ENCODE assay signal across 39 cellular contexts in genomic region chr6:121560476-121560875, GRCh38.
"Had no signal": no experiment of that assay in that cellular context is flagged by ENCODE, and none has a peak within 500 bp of the region (broad histone marks: within the 10 kb centered on the region; RNA-seq: fewer than 3 reads in every experiment).

No MANE protein-coding gene starts in this region.

- DNase-seq: activated effector memory CD4-positive, alpha-beta T cell treated with anti-CD3 and anti-CD28 coated beads, Interleukin-2, amount 50 U/mL, for 16 hours; activated effector memory CD4-positive, alpha-beta T cell treated with Interleukin-2 at 50 U/mL for 16 hours; activated gamma-delta T cell; activated gamma-delta T cell treated with Interleukin-2 at 50 U/mL for 16 hours; activated naive CD4-positive, alpha-beta T cell; activated naive CD4-positive, alpha-beta T cell treated with anti-CD3 and anti-CD28 coated beads for 36 hours; activated naive CD4-positive, alpha-beta T cell treated with anti-CD3 and anti-CD28 coated beads, Interleukin-2, amount 10 ng/mL, durations not matched to agents 7 days and 5 days; activated naive CD4-positive, alpha-beta T cell treated with anti-CD3 and anti-CD28 coated beads, Interleukin-2, amount 50 U/mL, for 16 hours; activated naive CD4-positive, alpha-beta T cell treated with Interleukin-2 at 50 U/mL for 16 hours; activated naive CD8-positive, alpha-beta T cell treated with anti-CD3 and anti-CD28 coated beads for 36 hours; activated naive CD8-positive, alpha-beta T cell treated with anti-CD3 and anti-CD28 coated beads, Interleukin-2, amount 10 ng/mL, durations not matched to agents 7 days and 5 days; activated naive CD8-positive, alpha-beta T cell treated with anti-CD3 and anti-CD28 coated beads, Interleukin-2, amount 50 U/mL, for 24 hours; activated T-cell treated with anti-CD3 and anti-CD28 coated beads, Interleukin-2, amount 50 U/mL, for 24 hours; activated T-cell treated with anti-CD3 and anti-CD28 coated beads, Interleukin-2, amount 50 U/mL, for 4 hours; activated T-cell treated with anti-CD3 and anti-CD28 coated beads, Interleukin-2, amount 50 U/mL, for 48 hours; activated T-cell treated with anti-CD3 and anti-CD28 coated beads, Interleukin-2, amount 50 U/mL, for 72 hours; amniotic stem cell; amygdala; anterior cingulate cortex; aorta; body of pancreas; brain microvascular endothelial cell; caudate nucleus; central memory CD4-positive, alpha-beta T cell; cerebellar nuclear complex had no signal

- H3K9me3 Mint-ChIP-seq: activated naive CD4-positive, alpha-beta T cell treated with anti-CD3 and anti-CD28 coated beads, Interleukin-2, amount 50 U/mL, for 24 hours had no signal

- H3K4me1 ChIP-seq: ascending aorta, body of pancreas, breast epithelium had no signal

- H3K36me3 ChIP-seq: ascending aorta, brain microvascular endothelial cell, breast epithelium, cardiac muscle cell had no signal

- ATAC-seq: activated naive CD4-positive, alpha-beta T cell treated with anti-CD3 and anti-CD28 coated beads, Interleukin-2, amount 50 U/mL, for 72 hours; activated naive CD8-positive, alpha-beta T cell treated with anti-CD3 and anti-CD28 coated beads, Interleukin-2, amount 50 U/mL, for 24 hours; activated T-cell treated with anti-CD3 and anti-CD28 coated beads, Interleukin-2, amount 50 U/mL, for 4 hours; activated T-cell treated with anti-CD3 and anti-CD28 coated beads, Interleukin-2, amount 50 U/mL, for 72 hours; activated T-helper 17 cell treated with anti-CD3 and anti-CD28 coated beads, Interleukin-2, amount 50 U/mL, for 72 hours; body of pancreas had no signal

- H3K4me3 ChIP-seq: ascending aorta, body of pancreas, breast epithelium, cardiac muscle cell had no signal

- H3K27me3 Mint-ChIP-seq: activated naive CD4-positive, alpha-beta T cell treated with anti-CD3 and anti-CD28 coated beads, Interleukin-2, amount 10 ng/mL, durations not matched to agents 7 days and 5 days; activated naive CD4-positive, alpha-beta T cell treated with anti-CD3 and anti-CD28 coated beads, Interleukin-2, amount 50 U/mL, for 24 hours; activated naive CD8-positive, alpha-beta T cell; activated naive CD8-positive, alpha-beta T cell treated with anti-CD3 and anti-CD28 coated beads for 36 hours; activated naive CD8-positive, alpha-beta T cell treated with anti-CD3 and anti-CD28 coated beads, Interleukin-2, amount 10 ng/mL, durations not matched to agents 7 days and 5 days; activated naive CD8-positive, alpha-beta T cell treated with anti-CD3 and anti-CD28 coated beads, Interleukin-2, amount 50 U/mL, for 24 hours; activated T-helper 17 cell treated with anti-CD3 and anti-CD28 coated beads, Interleukin-2, amount 50 U/mL, for 72 hours; brain; central memory CD8-positive, alpha-beta T cell had no signal

- H3K4me1 Mint-ChIP-seq: activated naive CD4-positive, alpha-beta T cell treated with anti-CD3 and anti-CD28 coated beads, Interleukin-2, amount 10 ng/mL, durations not matched to agents 7 days and 5 days; activated naive CD4-positive, alpha-beta T cell treated with anti-CD3 and anti-CD28 coated beads, Interleukin-2, amount 50 U/mL, for 24 hours; activated naive CD8-positive, alpha-beta T cell treated with anti-CD3 and anti-CD28 coated beads for 36 hours; activated naive CD8-positive, alpha-beta T cell treated with anti-CD3 and anti-CD28 coated beads, Interleukin-2, amount 10 ng/mL, durations not matched to agents 7 days and 5 days; activated naive CD8-positive, alpha-beta T cell treated with anti-CD3 and anti-CD28 coated beads, Interleukin-2, amount 50 U/mL, for 24 hours; activated T-helper 17 cell treated with anti-CD3 and anti-CD28 coated beads, Interleukin-2, amount 50 U/mL, for 72 hours; brain; central memory CD8-positive, alpha-beta T cell had no signal

- H3K36me3 Mint-ChIP-seq: activated naive CD4-positive, alpha-beta T cell treated with anti-CD3 and anti-CD28 coated beads, Interleukin-2, amount 10 ng/mL, durations not matched to agents 7 days and 5 days; activated naive CD4-positive, alpha-beta T cell treated with anti-CD3 and anti-CD28 coated beads, Interleukin-2, amount 50 U/mL, for 24 hours; activated naive CD8-positive, alpha-beta T cell treated with anti-CD3 and anti-CD28 coated beads, Interleukin-2, amount 10 ng/mL, durations not matched to agents 7 days and 5 days; brain had no signal

- FAIRE-seq: astrocyte, bronchial epithelial cell, colon had no signal

- H3K27ac Mint-ChIP-seq: activated naive CD4-positive, alpha-beta T cell treated with anti-CD3 and anti-CD28 coated beads for 36 hours; activated naive CD4-positive, alpha-beta T cell treated with anti-CD3 and anti-CD28 coated beads, Interleukin-2, amount 10 ng/mL, durations not matched to agents 7 days and 5 days; activated naive CD4-positive, alpha-beta T cell treated with anti-CD3 and anti-CD28 coated beads, Interleukin-2, amount 50 U/mL, for 24 hours; activated naive CD4-positive, alpha-beta T cell treated with anti-CD3 and anti-CD28 coated beads, Interleukin-2, amount 50 U/mL, for 72 hours; activated naive CD8-positive, alpha-beta T cell; activated naive CD8-positive, alpha-beta T cell treated with anti-CD3 and anti-CD28 coated beads for 36 hours; activated naive CD8-positive, alpha-beta T cell treated with anti-CD3 and anti-CD28 coated beads, Interleukin-2, amount 10 ng/mL, durations not matched to agents 7 days and 5 days; activated naive CD8-positive, alpha-beta T cell treated with anti-CD3 and anti-CD28 coated beads, Interleukin-2, amount 50 U/mL, for 24 hours; activated T-cell treated with anti-CD3 and anti-CD28 coated beads, Interleukin-2, amount 50 U/mL, for 24 hours; activated T-cell treated with anti-CD3 and anti-CD28 coated beads, Interleukin-2, amount 50 U/mL, for 72 hours; activated T-helper 1 cell treated with anti-CD3 and anti-CD28 coated beads, Interleukin-12 subunit alpha, Interleukin-12 subunit beta, Interleukin-2, Interleukin-4 antibody, amounts not matched to agents 30 ng/mL and 10 ng/mL and 1 ng/mL, durations not matched to agents 14 hours and 24 hours and 36 hours; activated T-helper 17 cell treated with anti-CD3 and anti-CD28 coated beads, Interleukin-2, amount 50 U/mL, for 72 hours; activated T-helper 2 cell treated with anti-CD3 and anti-CD28 coated beads, Interferon-gamma antibody, Interleukin-2, Interleukin-4, amounts not matched to agents 10 μg/mL and 5 μg/mL and 100 μg/mL, durations not matched to agents 14 hours and 24 hours and 36 hours; brain had no signal

- H3K27me3 ChIP-seq: ascending aorta, body of pancreas, brain microvascular endothelial cell, breast epithelium, cardiac muscle cell had no signal

- H3K27ac ChIP-seq: ascending aorta, body of pancreas, brain microvascular endothelial cell, breast epithelium, cardiac muscle cell had no signal

- H3K4me3 Mint-ChIP-seq: activated naive CD4-positive, alpha-beta T cell treated with anti-CD3 and anti-CD28 coated beads for 36 hours; activated naive CD4-positive, alpha-beta T cell treated with anti-CD3 and anti-CD28 coated beads, Interleukin-2, amount 10 ng/mL, durations not matched to agents 7 days and 5 days; activated naive CD4-positive, alpha-beta T cell treated with anti-CD3 and anti-CD28 coated beads, Interleukin-2, amount 50 U/mL, for 24 hours; activated naive CD8-positive, alpha-beta T cell; activated naive CD8-positive, alpha-beta T cell treated with anti-CD3 and anti-CD28 coated beads for 36 hours; activated naive CD8-positive, alpha-beta T cell treated with anti-CD3 and anti-CD28 coated beads, Interleukin-2, amount 10 ng/mL, durations not matched to agents 7 days and 5 days; activated naive CD8-positive, alpha-beta T cell treated with anti-CD3 and anti-CD28 coated beads, Interleukin-2, amount 50 U/mL, for 24 hours; activated T-cell treated with anti-CD3 and anti-CD28 coated beads, Interleukin-2, amount 50 U/mL, for 24 hours; activated T-cell treated with anti-CD3 and anti-CD28 coated beads, Interleukin-2, amount 50 U/mL, for 4 hours; activated T-cell treated with anti-CD3 and anti-CD28 coated beads, Interleukin-2, amount 50 U/mL, for 72 hours; activated T-helper 1 cell treated with anti-CD3 and anti-CD28 coated beads, Interleukin-12 subunit alpha, Interleukin-12 subunit beta, Interleukin-2, Interleukin-4 antibody, amounts not matched to agents 30 ng/mL and 10 ng/mL and 1 ng/mL, durations not matched to agents 14 hours and 24 hours and 36 hours; activated T-helper 17 cell treated with anti-CD3 and anti-CD28 coated beads, Interleukin-2, amount 50 U/mL, for 72 hours; brain; central memory CD8-positive, alpha-beta T cell had no signal
